ENCODE assay signal across 1 cellular context in the genomic region with DNA sequence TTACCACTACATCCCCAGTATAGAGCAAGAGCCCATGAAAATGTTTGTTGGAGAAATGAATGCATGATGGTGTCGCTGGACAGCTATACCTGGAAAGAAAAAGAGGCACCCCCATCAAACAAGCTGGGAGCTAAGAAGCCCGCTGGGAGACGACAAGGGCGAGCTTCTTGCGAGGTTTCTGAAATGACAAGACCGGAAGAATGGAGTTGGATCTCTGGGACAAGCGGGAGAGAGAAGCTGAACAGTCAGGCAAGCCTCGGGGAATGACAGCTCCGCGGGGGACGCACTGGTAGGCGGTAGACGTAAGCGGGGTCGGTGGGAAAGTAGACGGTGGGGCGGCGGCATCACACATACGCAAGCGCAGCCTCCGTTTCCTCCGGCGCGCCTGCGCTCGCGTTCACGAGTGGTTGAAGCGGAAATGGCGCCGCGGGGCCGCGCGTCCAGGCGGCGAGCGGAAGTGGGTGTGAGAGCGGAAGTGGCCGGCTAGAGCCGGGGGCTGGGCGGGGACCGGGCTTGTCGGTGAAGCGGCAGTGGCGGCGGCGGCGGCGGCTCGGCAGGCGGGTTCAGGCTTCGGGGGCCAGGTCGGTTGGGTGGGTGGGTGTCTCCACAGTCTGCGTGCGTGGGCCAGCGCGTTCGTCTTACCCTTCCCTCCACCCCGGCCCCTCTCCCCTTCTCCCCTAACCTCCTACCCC.
TF ChIP-seq lines count a peak whose summit lies in the region.

TSS of gene ARPC2 (plus strand) at position 516 of the 692 bp plus-strand sequence. CDS start 282 bp downstream, outside the sequence.

TF ChIP-seq in HepG2, 621 proteins besides CTCF, POLR2A, EP300 and RAD21 (continued from another document and continues in another):
- TF ChIP-seq ATF5 (CRISPR knock-in tag; IDR thresholded peaks at IDR 0.05; ENCODE audit: low read depth): 0 out of 2 replicates have a peak, but pooled peaks have one; percentile 45
- TF ChIP-seq SOX13 (IDR thresholded peaks at IDR 0.05): no peak
- TF ChIP-seq SOX13 (CRISPR knock-in tag; conservative IDR thresholded peaks at IDR 0.05 in 1 of 2, IDR thresholded peaks at IDR 0.05 in 1 of 2): peak in 1 of 2 experiments; percentile 34; a peak in 1 of 4 replicates
- no peak for TF ChIP-seq SMC3 (IDR thresholded peaks at IDR 0.05; ENCODE audit: low read length)
- TF ChIP-seq ZNF761 (CRISPR knock-in tag; conservative IDR thresholded peaks at IDR 0.05): peak; percentile 95
- TF ChIP-seq SNAI1 (CRISPR knock-in tag; IDR thresholded peaks at IDR 0.05; ENCODE audit: borderline replicate concordance): peak; percentile 89; the same call in 1 of the 2 replicates
- TF ChIP-seq AKNA (CRISPR knock-in tag; IDR thresholded peaks at IDR 0.05; ENCODE audit: borderline replicate concordance): no peak
- TF ChIP-seq, protein P1, sequence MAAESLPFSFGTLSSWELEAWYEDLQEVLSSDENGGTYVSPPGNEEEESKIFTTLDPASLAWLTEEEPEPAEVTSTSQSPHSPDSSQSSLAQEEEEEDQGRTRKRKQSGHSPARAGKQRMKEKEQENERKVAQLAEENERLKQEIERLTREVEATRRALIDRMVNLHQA (CRISPR knock-in tag; IDR thresholded peaks at IDR 0.05): no peak
- no peak for TF ChIP-seq KLF12 (CRISPR knock-in tag; IDR thresholded peaks at IDR 0.05; ENCODE audit: borderline replicate concordance)
- peak; percentile 93 for TF ChIP-seq ZNF766 (CRISPR knock-in tag; IDR thresholded peaks at IDR 0.05; ENCODE audit: borderline replicate concordance)
- peak; percentile 91 for TF ChIP-seq YY1 (IDR thresholded peaks at IDR 0.05; ENCODE audit: insufficient read depth, insufficient replicate concordance, low read depth, low read length)
- TF ChIP-seq FOXA1 (IDR thresholded peaks at IDR 0.05): no peak
- peak; percentile 42 for TF ChIP-seq FOXA1 (CRISPR knock-in tag; IDR thresholded peaks at IDR 0.05)
- TF ChIP-seq, protein P2, sequence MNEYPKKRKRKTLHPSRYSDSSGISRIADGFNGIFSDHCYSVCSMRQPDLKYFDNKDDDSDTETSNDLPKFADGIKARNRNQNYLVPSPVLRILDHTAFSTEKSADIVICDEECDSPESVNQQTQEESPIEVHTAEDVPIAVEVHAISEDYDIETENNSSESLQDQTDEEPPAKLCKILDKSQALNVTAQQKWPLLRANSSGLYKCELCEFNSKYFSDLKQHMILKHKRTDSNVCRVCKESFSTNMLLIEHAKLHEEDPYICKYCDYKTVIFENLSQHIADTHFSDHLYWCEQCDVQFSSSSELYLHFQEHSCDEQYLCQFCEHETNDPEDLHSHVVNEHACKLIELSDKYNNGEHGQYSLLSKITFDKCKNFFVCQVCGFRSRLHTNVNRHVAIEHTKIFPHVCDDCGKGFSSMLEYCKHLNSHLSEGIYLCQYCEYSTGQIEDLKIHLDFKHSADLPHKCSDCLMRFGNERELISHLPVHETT (CRISPR knock-in tag; conservative IDR thresholded peaks at IDR 0.05): peak; percentile 45
- TF ChIP-seq THAP8 (CRISPR knock-in tag; IDR thresholded peaks at IDR 0.05; ENCODE audit: borderline replicate concordance): peak; percentile 90; the same call in 1 of the 2 replicates
- peak; percentile 74; the same call in 1 of the 2 replicates for TF ChIP-seq PRDM4 (CRISPR knock-in tag; IDR thresholded peaks at IDR 0.05; ENCODE audit: borderline replicate concordance)
- TF ChIP-seq ARID4A (CRISPR knock-in tag; IDR thresholded peaks at IDR 0.05; ENCODE audit: borderline replicate concordance): peak; percentile 92
- TF ChIP-seq ZNF44 (CRISPR knock-in tag; IDR thresholded peaks at IDR 0.05): peak; percentile 48; the same call in 1 of the 2 replicates
- no peak for TF ChIP-seq ZNF570 (CRISPR knock-in tag; IDR thresholded peaks at IDR 0.05; ENCODE audit: borderline replicate concordance)
- TF ChIP-seq RELA (CRISPR knock-in tag; IDR thresholded peaks at IDR 0.05): no peak
- TF ChIP-seq PRPF4 (IDR thresholded peaks at IDR 0.05; ENCODE audit: low read depth, low read length, poor library complexity, severe bottlenecking): no peak
- peak; percentile 20; the same call in 1 of the 2 replicates for TF ChIP-seq ZNF550 (CRISPR knock-in tag; IDR thresholded peaks at IDR 0.05; ENCODE audit: borderline replicate concordance)
- 0 out of 2 replicates have a peak, but pooled peaks have one; percentile 41 for TF ChIP-seq PHF21A (CRISPR knock-in tag; IDR thresholded peaks at IDR 0.05)
- TF ChIP-seq ZNF142 (CRISPR knock-in tag; IDR thresholded peaks at IDR 0.05): no peak
- TF ChIP-seq CREM (IDR thresholded peaks at IDR 0.05): peak; percentile 41; the same call in 1 of the 2 replicates
- TF ChIP-seq CREM (CRISPR knock-in tag; IDR thresholded peaks at IDR 0.05): no peak
